ENCODE assay signal across 1 cellular context in the genomic region with DNA sequence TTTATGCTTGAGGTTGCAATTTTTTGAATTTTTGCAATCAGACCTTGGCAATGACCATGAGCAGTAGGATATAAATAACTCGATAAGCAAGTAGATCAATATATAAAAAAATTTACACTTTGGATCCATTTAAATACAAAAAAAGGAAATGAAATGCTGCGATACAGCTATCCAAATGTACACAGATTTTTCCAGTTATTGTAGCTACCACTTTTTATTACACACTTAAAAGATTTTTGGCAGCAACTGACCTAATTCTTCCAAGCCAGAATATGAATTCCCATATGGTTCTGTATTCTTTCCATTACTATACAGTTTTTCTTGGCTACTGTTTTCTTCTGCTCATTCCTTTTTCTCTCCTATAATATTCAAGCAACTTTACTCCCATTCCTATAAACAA.
TF ChIP-seq lines count a peak whose summit lies in the region.

No MANE protein-coding gene starts in this region.

TF ChIP-seq in endothelial cell of umbilical vein, 7 proteins besides CTCF, POLR2A, EP300 and RAD21:
- TF ChIP-seq POLR2AphosphoS5 (IDR thresholded peaks at IDR 0.05; ENCODE audit: insufficient read depth, low read depth, low read length) (no peak), GATA2 (IDR thresholded peaks at IDR 0.05; ENCODE audit: insufficient read depth, insufficient read length, low read depth, low read length) (no peak), EZH2 (IDR thresholded peaks at IDR 0.05; ENCODE audit: borderline replicate concordance, low read depth, low read length, severe bottlenecking) (no peak), FOS (IDR thresholded peaks at IDR 0.05; ENCODE audit: borderline replicate concordance, insufficient read depth, low read length) (no peak), MYC (IDR thresholded peaks at IDR 0.05; ENCODE audit: low read depth, low read length) (no peak), JUN (IDR thresholded peaks at IDR 0.05; ENCODE audit: borderline replicate concordance, insufficient read depth, insufficient read length, low read depth) (no peak)
- TF ChIP-seq, protein P1, sequence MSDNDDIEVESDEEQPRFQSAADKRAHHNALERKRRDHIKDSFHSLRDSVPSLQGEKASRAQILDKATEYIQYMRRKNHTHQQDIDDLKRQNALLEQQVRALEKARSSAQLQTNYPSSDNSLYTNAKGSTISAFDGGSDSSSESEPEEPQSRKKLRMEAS (IDR thresholded peaks at IDR 0.05; ENCODE audit: insufficient read depth, insufficient read length), result no peak
